ENCODE assay signal across 1 cellular context in the genomic region with DNA sequence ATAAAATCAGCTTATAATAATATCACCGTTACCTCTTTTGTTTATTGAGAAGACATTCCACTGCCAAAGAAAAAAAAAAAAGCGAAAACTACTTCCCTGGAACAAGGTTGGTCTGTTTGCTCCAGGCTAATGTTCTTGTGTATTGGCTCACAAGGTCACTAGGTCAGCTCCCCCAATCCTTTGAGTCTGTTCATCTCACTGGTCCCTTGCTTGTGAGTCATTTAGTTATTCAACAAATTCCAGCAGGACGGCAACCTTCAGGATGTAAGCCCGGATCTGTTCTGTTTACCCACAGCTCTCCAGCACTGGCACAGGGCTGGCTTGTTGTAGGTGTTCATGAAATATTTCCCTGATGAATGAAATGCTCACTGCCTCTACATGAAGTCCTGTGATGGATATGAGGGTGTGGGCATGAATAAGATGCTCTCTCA.
TF ChIP-seq lines count a peak whose summit lies in the region.

No MANE protein-coding gene starts in this region.

TF ChIP-seq in HepG2, 621 proteins besides CTCF, POLR2A, EP300 and RAD21 (continued from another document and continues in another):
- TF ChIP-seq ZKSCAN5 (CRISPR knock-in tag; IDR thresholded peaks at IDR 0.05) = no peak; the same call in 1 of the 2 replicates
- peak; percentile 98 for TF ChIP-seq ZNF3 (CRISPR knock-in tag; IDR thresholded peaks at IDR 0.05)
- TF ChIP-seq ZNF34 (CRISPR knock-in tag; IDR thresholded peaks at IDR 0.05; ENCODE audit: borderline replicate concordance) = peak; percentile 84; the same call in 1 of the 2 replicates
- TF ChIP-seq NFRKB (IDR thresholded peaks at IDR 0.05) = no peak
- TF ChIP-seq ZBTB39 (CRISPR knock-in tag; IDR thresholded peaks at IDR 0.05) = no peak
- TF ChIP-seq ZFP36L1 (CRISPR knock-in tag; IDR thresholded peaks at IDR 0.05) = peak; percentile 92; the same call in 1 of the 2 replicates
- TF ChIP-seq KDM4B (CRISPR knock-in tag; IDR thresholded peaks at IDR 0.05) = 0 out of 2 replicates have a peak, but pooled peaks have one; percentile 46
- TF ChIP-seq NCOR1 (IDR thresholded peaks at IDR 0.05; ENCODE audit: borderline replicate concordance, low read length) = peak; percentile 87; the same call in 1 of the 2 replicates
- TF ChIP-seq ZC3H13 (CRISPR knock-in tag; IDR thresholded peaks at IDR 0.05) = no peak
- TF ChIP-seq ZNF670 (CRISPR knock-in tag; IDR thresholded peaks at IDR 0.05; ENCODE audit: borderline replicate concordance) = peak; percentile 77; the same call in 1 of the 2 replicates
- peak; percentile 69; the same call in 1 of the 2 replicates for TF ChIP-seq ZNF232 (CRISPR knock-in tag; IDR thresholded peaks at IDR 0.05; ENCODE audit: borderline replicate concordance)
- TF ChIP-seq HMG20B (CRISPR knock-in tag; conservative IDR thresholded peaks at IDR 0.05) = peak; percentile 98
- TF ChIP-seq ZBTB46 (CRISPR knock-in tag; IDR thresholded peaks at IDR 0.05; ENCODE audit: borderline replicate concordance) = no peak
- TF ChIP-seq CAMTA2 (CRISPR knock-in tag; IDR thresholded peaks at IDR 0.05; ENCODE audit: borderline replicate concordance) = no peak
- TF ChIP-seq GFI1 (CRISPR knock-in tag; IDR thresholded peaks at IDR 0.05; ENCODE audit: borderline replicate concordance) = peak; percentile 96
- peak; percentile 78; the same call in 1 of the 2 replicates for TF ChIP-seq ZNF414 (CRISPR knock-in tag; IDR thresholded peaks at IDR 0.05)
- peak; percentile 98 for TF ChIP-seq IKZF5 (CRISPR knock-in tag; IDR thresholded peaks at IDR 0.05)
- TF ChIP-seq ARNT2 (CRISPR knock-in tag; IDR thresholded peaks at IDR 0.05; ENCODE audit: low read depth) = 0 out of 2 replicates have a peak, but pooled peaks have one; percentile 22
- TF ChIP-seq XBP1 (CRISPR knock-in tag; IDR thresholded peaks at IDR 0.05) = no peak
- peak; percentile 96 for TF ChIP-seq ZNF264 (CRISPR knock-in tag; IDR thresholded peaks at IDR 0.05)
- peak; percentile 84 for TF ChIP-seq TFE3 (CRISPR knock-in tag; IDR thresholded peaks at IDR 0.05)
- 0 out of 2 replicates have a peak, but pooled peaks have one; percentile 44 for TF ChIP-seq ZBTB37 (CRISPR knock-in tag; IDR thresholded peaks at IDR 0.05)
- no peak for TF ChIP-seq SP1 (IDR thresholded peaks at IDR 0.05)
- peak; percentile 35; the same call in 1 of the 2 replicates for TF ChIP-seq SP1 (CRISPR knock-in tag; IDR thresholded peaks at IDR 0.05)
- TF ChIP-seq CEBPG (CRISPR knock-in tag; IDR thresholded peaks at IDR 0.05) = peak; percentile 89
- TF ChIP-seq ZNF724P (CRISPR knock-in tag; IDR thresholded peaks at IDR 0.05; ENCODE audit: borderline replicate concordance) = no peak
- TF ChIP-seq, protein P1, sequence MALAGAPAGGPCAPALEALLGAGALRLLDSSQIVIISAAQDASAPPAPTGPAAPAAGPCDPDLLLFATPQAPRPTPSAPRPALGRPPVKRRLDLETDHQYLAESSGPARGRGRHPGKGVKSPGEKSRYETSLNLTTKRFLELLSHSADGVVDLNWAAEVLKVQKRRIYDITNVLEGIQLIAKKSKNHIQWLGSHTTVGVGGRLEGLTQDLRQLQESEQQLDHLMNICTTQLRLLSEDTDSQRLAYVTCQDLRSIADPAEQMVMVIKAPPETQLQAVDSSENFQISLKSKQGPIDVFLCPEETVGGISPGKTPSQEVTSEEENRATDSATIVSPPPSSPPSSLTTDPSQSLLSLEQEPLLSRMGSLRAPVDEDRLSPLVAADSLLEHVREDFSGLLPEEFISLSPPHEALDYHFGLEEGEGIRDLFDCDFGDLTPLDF (CRISPR knock-in tag; IDR thresholded peaks at IDR 0.05) = no peak
- TF ChIP-seq ZNF749 (CRISPR knock-in tag; IDR thresholded peaks at IDR 0.05; ENCODE audit: borderline replicate concordance) = peak; percentile 54; the same call in 1 of the 2 replicates
- TF ChIP-seq PHF20 (CRISPR knock-in tag; IDR thresholded peaks at IDR 0.05) = no peak
- TF ChIP-seq POGZ (CRISPR knock-in tag; IDR thresholded peaks at IDR 0.05) = peak; percentile 78; the same call in 1 of the 2 replicates
- TF ChIP-seq HOXD1 (CRISPR knock-in tag; IDR thresholded peaks at IDR 0.05) = peak; percentile 94
- TF ChIP-seq ZNF616 (CRISPR knock-in tag; IDR thresholded peaks at IDR 0.05; ENCODE audit: low read depth) = no peak
- TF ChIP-seq RXRB (CRISPR knock-in tag; IDR thresholded peaks at IDR 0.05; ENCODE audit: borderline replicate concordance) = peak; percentile 96
- TF ChIP-seq ADNP (CRISPR knock-in tag; IDR thresholded peaks at IDR 0.05) = 0 out of 2 replicates have a peak, but pooled peaks have one; percentile 23
- TF ChIP-seq SRF (IDR thresholded peaks at IDR 0.05; ENCODE audit: low read depth, low read length) = peak; percentile 41; the same call in 1 of the 2 replicates
- no peak for TF ChIP-seq ZNF558 (CRISPR knock-in tag; IDR thresholded peaks at IDR 0.05; ENCODE audit: borderline replicate concordance)
- TF ChIP-seq KLF15 (CRISPR knock-in tag; IDR thresholded peaks at IDR 0.05; ENCODE audit: borderline replicate concordance) = no peak
- TF ChIP-seq ETV6 (CRISPR knock-in tag; conservative IDR thresholded peaks at IDR 0.05) = no peak
- no peak; the same call in 1 of the 2 replicates for TF ChIP-seq EHMT2 (IDR thresholded peaks at IDR 0.05; ENCODE audit: borderline replicate concordance, low read depth, low read length)
- TF ChIP-seq FOXA3 (CRISPR knock-in tag; IDR thresholded peaks at IDR 0.05) = peak; percentile 99
- peak; percentile 38 for TF ChIP-seq NFYC (CRISPR knock-in tag; IDR thresholded peaks at IDR 0.05)
- TF ChIP-seq, protein P2, sequence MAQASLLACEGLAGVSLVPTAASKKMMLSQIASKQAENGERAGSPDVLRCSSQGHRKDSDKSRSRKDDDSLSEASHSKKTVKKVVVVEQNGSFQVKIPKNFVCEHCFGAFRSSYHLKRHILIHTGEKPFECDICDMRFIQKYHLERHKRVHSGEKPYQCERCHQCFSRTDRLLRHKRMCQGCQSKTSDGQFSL (CRISPR knock-in tag; IDR thresholded peaks at IDR 0.05) = peak; percentile 99
- TF ChIP-seq ZNF607 (CRISPR knock-in tag; IDR thresholded peaks at IDR 0.05; ENCODE audit: borderline replicate concordance) = peak; percentile 58; the same call in 1 of the 2 replicates
- peak; percentile 63; the same call in 1 of the 2 replicates for TF ChIP-seq ZBTB20 (CRISPR knock-in tag; IDR thresholded peaks at IDR 0.05; ENCODE audit: borderline replicate concordance, low read depth)
- peak; percentile 92 for TF ChIP-seq KDM1A (CRISPR knock-in tag; IDR thresholded peaks at IDR 0.05)
- no peak for TF ChIP-seq BCLAF1 (IDR thresholded peaks at IDR 0.05)
- TF ChIP-seq ZFP90 (CRISPR knock-in tag; IDR thresholded peaks at IDR 0.05; ENCODE audit: borderline replicate concordance) = peak; percentile 81; the same call in 1 of the 2 replicates
- TF ChIP-seq, protein P3, sequence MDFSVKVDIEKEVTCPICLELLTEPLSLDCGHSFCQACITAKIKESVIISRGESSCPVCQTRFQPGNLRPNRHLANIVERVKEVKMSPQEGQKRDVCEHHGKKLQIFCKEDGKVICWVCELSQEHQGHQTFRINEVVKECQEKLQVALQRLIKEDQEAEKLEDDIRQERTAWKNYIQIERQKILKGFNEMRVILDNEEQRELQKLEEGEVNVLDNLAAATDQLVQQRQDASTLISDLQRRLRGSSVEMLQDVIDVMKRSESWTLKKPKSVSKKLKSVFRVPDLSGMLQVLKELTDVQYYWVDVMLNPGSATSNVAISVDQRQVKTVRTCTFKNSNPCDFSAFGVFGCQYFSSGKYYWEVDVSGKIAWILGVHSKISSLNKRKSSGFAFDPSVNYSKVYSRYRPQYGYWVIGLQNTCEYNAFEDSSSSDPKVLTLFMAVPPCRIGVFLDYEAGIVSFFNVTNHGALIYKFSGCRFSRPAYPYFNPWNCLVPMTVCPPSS (IDR thresholded peaks at IDR 0.05) = no peak
- peak; percentile 100 for TF ChIP-seq ETV5 (CRISPR knock-in tag; IDR thresholded peaks at IDR 0.05; ENCODE audit: borderline replicate concordance)
- no peak for TF ChIP-seq SMARCE1 (IDR thresholded peaks at IDR 0.05; ENCODE audit: borderline replicate concordance)
- TF ChIP-seq ZNF143 (CRISPR knock-in tag; IDR thresholded peaks at IDR 0.05) = peak; percentile 55; the same call in 1 of the 2 replicates
- TF ChIP-seq ATF7-NPFF (CRISPR knock-in tag; IDR thresholded peaks at IDR 0.05; ENCODE audit: low read depth) = no peak
- peak; percentile 98 for TF ChIP-seq RCOR2 (CRISPR knock-in tag; IDR thresholded peaks at IDR 0.05)
